ENCODE assay signal across 17 cellular contexts in genomic region chr5:154767537-154767936, GRCh38. TPM values are rescaled to one million over a fixed set of nuclear protein-coding genes. Genes with fewer than 3 reads are reported as not detected.
DNase-seq lines count a peak whose midpoint lies in the region; ATAC-seq and TF ChIP-seq lines count a peak whose summit lies in the region.
"Had no signal": no experiment of that assay in that cellular context is flagged by ENCODE, and none has a peak within 500 bp of the region (broad histone marks: within the 10 kb centered on the region; RNA-seq: fewer than 3 reads in every experiment).

No MANE protein-coding gene starts in this region.

- peak overlapping the region; percentile 50 for H3K4me2 ChIP-seq in DOHH2 (ENCODE audit: low read length)

- DNase-seq in CD14-positive monocyte (ENCODE audit: low spot score) (no peak), T-helper 17 cell (no peak), immature natural killer cell (no peak), NCI-H2196 treated with DMSO at 0.1 percent for 48 hours (lab: John Stamatoyannopoulos, UW; ENCODE audit: unreplicated experiment) (no peak), HT-29 (ENCODE audit: low spot score) (no peak)
- DNase-seq: central memory CD4-positive, alpha-beta T cell; erythroblast; GOT3; hippocampal formation; left ventricle myocardium inferior; MV-4-11; NCI-H446; small intestine had no signal

- TF ChIP-seq CTCF in CD14-positive monocyte (IDR thresholded peaks at IDR 0.05) (no peak), DOHH2 (IDR thresholded peaks at IDR 0.05; ENCODE audit: low read depth, low read length, poor library complexity, severe bottlenecking) (no peak)

- peaks cover 100% of the 10 kb centered on the region for H3K79me2 ChIP-seq in DOHH2 (ENCODE audit: control insufficient read depth, low read length)

- no peaks in the 10 kb centered on the region; the same call in 1 of the 2 replicates for H3F3A ChIP-seq in DOHH2 (ENCODE audit: control insufficient read depth, insufficient read depth)

- peaks cover 80% of the 10 kb centered on the region for H3K4me1 ChIP-seq in DOHH2 (ENCODE audit: control insufficient read depth, low read length)

- peaks cover 65% of the 10 kb centered on the region for H3K36me3 ChIP-seq in DOHH2 (ENCODE audit: control insufficient read depth, low read length)
- H3K36me3 ChIP-seq: left ventricle myocardium inferior, thoracic aorta had no signal

- H3K27me3 ChIP-seq in DOHH2 (ENCODE audit: control insufficient read depth, low read length), result no peaks in the 10 kb centered on the region

- H3K27ac Mint-ChIP-seq in CD14-positive monocyte (peak overlapping the region; percentile 1 to 79 (median 13)), T-helper 17 cell (peak overlapping the region; percentile 83), immature natural killer cell (peak overlapping the region; percentile 0 to 51 (median 46))

- intact Hi-C loops in CD14-positive monocyte (cut with micrococcal nuclease), result loop anchor here in 1 of 2 donors (5.0 kb wide), 1 partner anchor 40 kb away; no protein-coding TSS in a partner anchor

- ATAC-seq in T-helper 17 cell (peak; percentile 58), GM18909 (IDR thresholded peaks at IDR 0.05; ENCODE audit: poor library complexity, unreplicated experiment) (no peak), GM21576 (IDR thresholded peaks at IDR 0.05; ENCODE audit: unreplicated experiment) (no peak)

- H3K4me1 Mint-ChIP-seq in CD14-positive monocyte (peaks cover 63% of the 10 kb centered on the region), T-helper 17 cell (peaks cover 59% of the 10 kb centered on the region), immature natural killer cell (peaks cover 71 to 77% of the 10 kb centered on the region in 2 donors)

- H3K4me3 Mint-ChIP-seq in CD14-positive monocyte (no peak overlapping the region), T-helper 17 cell (peak overlapping the region; percentile 73), immature natural killer cell (peak overlapping the region in 3 of 5 donors; percentile 4 to 41 (median 11))

- H3K9me3 ChIP-seq in DOHH2 (ENCODE audit: control insufficient read depth, insufficient read depth, low read length) (no peaks in the 10 kb centered on the region), T-helper 17 cell (ENCODE audit: control insufficient read depth, low read length, poor library complexity, severe bottlenecking) (no peaks in the 10 kb centered on the region)
- H3K9me3 ChIP-seq: left ventricle myocardium inferior, thoracic aorta had no signal

- H3K4me3 ChIP-seq in DOHH2 (ENCODE audit: low read length), result no peak overlapping the region
- H3K4me3 ChIP-seq: left ventricle myocardium inferior, thoracic aorta had no signal

- H3K9me2 ChIP-seq in DOHH2 (replicated peaks; ENCODE audit: control insufficient read depth, low read length), result no peaks in the 10 kb centered on the region

- H3K36me3 Mint-ChIP-seq in CD14-positive monocyte (peaks cover 4 to 15% of the 10 kb centered on the region in 2 donors), T-helper 17 cell (ENCODE audit: low read depth) (peaks cover 7% of the 10 kb centered on the region), immature natural killer cell (no peaks in the 10 kb centered on the region)

- H3K9me3 Mint-ChIP-seq in CD14-positive monocyte (no peaks in the 10 kb centered on the region), immature natural killer cell (no peaks in the 10 kb centered on the region)

- H4K20me1 ChIP-seq in DOHH2 (ENCODE audit: control insufficient read depth, insufficient read depth, low read depth, low read length), result peaks cover 65% of the 10 kb centered on the region

- H3K27ac ChIP-seq in DOHH2 (ENCODE audit: low read depth, low read length), result no peak overlapping the region
- H3K27ac ChIP-seq: thoracic aorta had no signal

- H3K27me3 Mint-ChIP-seq in CD14-positive monocyte (ENCODE audit: low read depth in 3 of 3), result peaks cover 0 to 3% (median 3%) of the 10 kb centered on the region in 3 donors
- H3K27me3 Mint-ChIP-seq in T-helper 17 cell, result no peaks in the 10 kb centered on the region
- H3K27me3 Mint-ChIP-seq in immature natural killer cell (ENCODE audit: low read depth in 3 of 3), result no peaks in the 10 kb centered on the region

RNA-seq across cellular contexts. Expression of gene LARP1, which starts 12.4 kb away (rescaled TPM):
- 1 to 10 TPM; 4.7 to 5.8 TPM for polyA plus RNA-seq in CD14-positive monocyte
- 100 to 1,000 TPM; 121 to 125 TPM for total RNA-seq in T-helper 17 cell
- 10 to 100 TPM in 1 of 3 donors, 1 to 10 TPM in 2; 3.9 to 18.2 (median 5.0) TPM for polyA plus RNA-seq in immature natural killer cell
- 117 and 123 TPM in 2 replicates for total RNA-seq in HT-29 (2014; rRNA removed; shearing (Covaris generic))

Comparison
In these comparisons a context has a peak if more than half of its experiments do, and no peak if none do; other contexts are left out.
1. H3K27ac Mint-ChIP-seq: peak in every context shown above with its lines; median percentile 83 in T-helper 17 cell; 46 in immature natural killer cell; 13 in CD14-positive monocyte.
2. H3K4me3 Mint-ChIP-seq: peak in T-helper 17 cell (single experiment) and immature natural killer cell (3 of 5); none in CD14-positive monocyte (0 of 2).